Comparison of ENCODE assay signal across 2 cellular contexts in the genomic region with DNA sequence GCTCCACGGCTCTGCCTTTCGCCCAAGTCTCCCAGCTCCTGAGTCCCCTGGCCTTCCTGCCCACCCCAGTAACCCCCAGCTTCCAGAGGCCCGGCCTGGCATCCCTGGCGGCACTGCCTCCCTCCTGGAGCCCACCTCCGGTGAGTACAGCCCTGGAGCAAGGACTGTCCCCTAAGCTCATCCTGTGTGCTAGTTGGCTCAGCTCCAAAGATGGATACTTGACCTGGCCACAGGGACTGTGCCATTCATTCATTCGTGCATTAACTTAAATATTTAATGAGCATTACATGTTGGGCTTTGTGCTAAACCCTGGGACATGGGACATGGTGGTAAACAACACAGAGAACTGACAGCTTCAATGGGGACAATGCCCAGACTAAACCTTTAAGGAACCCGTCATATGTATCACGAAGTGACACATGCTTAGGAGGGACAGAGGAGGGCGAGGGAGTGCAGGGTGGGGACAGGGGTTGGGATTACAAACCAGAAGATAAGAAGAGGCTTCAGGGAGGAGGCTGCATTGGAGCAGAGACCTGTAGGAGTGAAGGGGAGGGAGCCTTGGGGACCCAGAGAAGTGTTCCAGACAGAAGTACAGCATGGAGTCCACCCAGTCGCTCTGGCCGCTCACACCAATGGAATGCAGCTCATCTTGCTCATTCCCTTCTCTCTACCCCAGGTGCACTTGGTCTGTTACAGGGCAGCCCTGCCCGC.
TF ChIP-seq lines count a peak whose summit lies in the region.

No MANE protein-coding gene starts in this region.

TF ChIP-seq in A549, 52 proteins besides CTCF, POLR2A, EP300 and RAD21:
- TF ChIP-seq E2F6 (IDR thresholded peaks at IDR 0.05; ENCODE audit: borderline replicate concordance, low read depth) (no peak), GATA3 (IDR thresholded peaks at IDR 0.05; ENCODE audit: borderline replicate concordance) (no peak), FOSL2 (IDR thresholded peaks at IDR 0.05) (no peak), FOSL2 (CRISPR knock-in tag; IDR thresholded peaks at IDR 0.05) (no peak), ATOH8 (CRISPR knock-in tag; IDR thresholded peaks at IDR 0.05; ENCODE audit: low read depth) (no peak), CEBPB (IDR thresholded peaks at IDR 0.05) (no peak), CBX8 (IDR thresholded peaks at IDR 0.05) (no peak), NR3C1 (IDR thresholded peaks at IDR 0.05) (no peak), HOXA7 (CRISPR knock-in tag; IDR thresholded peaks at IDR 0.05) (no peak), ZC3H11A (IDR thresholded peaks at IDR 0.05) (no peak), BCL3 (IDR thresholded peaks at IDR 0.05) (no peak), FOSB (CRISPR knock-in tag; IDR thresholded peaks at IDR 0.05) (no peak), TP53 (CRISPR knock-in tag; IDR thresholded peaks at IDR 0.05) (no peak)
- TF ChIP-seq, protein P1, sequence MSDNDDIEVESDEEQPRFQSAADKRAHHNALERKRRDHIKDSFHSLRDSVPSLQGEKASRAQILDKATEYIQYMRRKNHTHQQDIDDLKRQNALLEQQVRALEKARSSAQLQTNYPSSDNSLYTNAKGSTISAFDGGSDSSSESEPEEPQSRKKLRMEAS (IDR thresholded peaks at IDR 0.05) = no peak
- TF ChIP-seq, protein P2, sequence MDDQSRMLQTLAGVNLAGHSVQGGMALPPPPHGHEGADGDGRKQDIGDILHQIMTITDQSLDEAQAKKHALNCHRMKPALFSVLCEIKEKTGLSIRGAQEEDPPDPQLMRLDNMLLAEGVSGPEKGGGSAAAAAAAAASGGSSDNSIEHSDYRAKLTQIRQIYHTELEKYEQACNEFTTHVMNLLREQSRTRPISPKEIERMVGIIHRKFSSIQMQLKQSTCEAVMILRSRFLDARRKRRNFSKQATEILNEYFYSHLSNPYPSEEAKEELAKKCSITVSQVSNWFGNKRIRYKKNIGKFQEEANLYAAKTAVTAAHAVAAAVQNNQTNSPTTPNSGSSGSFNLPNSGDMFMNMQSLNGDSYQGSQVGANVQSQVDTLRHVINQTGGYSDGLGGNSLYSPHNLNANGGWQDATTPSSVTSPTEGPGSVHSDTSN (IDR thresholded peaks at IDR 0.05) = no peak
- TF ChIP-seq, protein P3, sequence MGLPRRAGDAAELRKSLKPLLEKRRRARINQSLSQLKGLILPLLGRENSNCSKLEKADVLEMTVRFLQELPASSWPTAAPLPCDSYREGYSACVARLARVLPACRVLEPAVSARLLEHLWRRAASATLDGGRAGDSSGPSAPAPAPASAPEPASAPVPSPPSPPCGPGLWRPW (IDR thresholded peaks at IDR 0.05) = no peak
TF ChIP-seq in A549: peak in this region for 0.

TF ChIP-seq in IMR-90, 13 proteins besides CTCF, POLR2A, EP300 and RAD21:
- TF ChIP-seq MXI1 (IDR thresholded peaks at IDR 0.05; ENCODE audit: borderline replicate concordance, low read depth, low read length) = no peak
- TF ChIP-seq SMC3 (IDR thresholded peaks at IDR 0.05; ENCODE audit: low read depth, low read length) = no peak
- no peak for TF ChIP-seq CHD1 (IDR thresholded peaks at IDR 0.05; ENCODE audit: low read depth, low read length)
- no peak for TF ChIP-seq RFX5 (IDR thresholded peaks at IDR 0.05; ENCODE audit: low read depth, low read length)
- TF ChIP-seq BHLHE40 (IDR thresholded peaks at IDR 0.05; ENCODE audit: low read depth, low read length) = no peak
- TF ChIP-seq ELK1 (IDR thresholded peaks at IDR 0.05; ENCODE audit: borderline replicate concordance, low read depth, low read length) = no peak
- TF ChIP-seq MAFK (IDR thresholded peaks at IDR 0.05; ENCODE audit: low read depth, low read length) = no peak
- TF ChIP-seq FOS (IDR thresholded peaks at IDR 0.05; ENCODE audit: low read depth, low read length) = no peak
- TF ChIP-seq NFE2L2 (IDR thresholded peaks at IDR 0.05; ENCODE audit: low read depth, low read length) = no peak
- no peak for TF ChIP-seq RCOR1 (IDR thresholded peaks at IDR 0.05; ENCODE audit: insufficient replicate concordance, low read length)
- no peak for TF ChIP-seq CEBPB (IDR thresholded peaks at IDR 0.05; ENCODE audit: low read depth, low read length)
- TF ChIP-seq MAZ (IDR thresholded peaks at IDR 0.05; ENCODE audit: borderline replicate concordance, low read depth, low read length) = no peak
- TF ChIP-seq USF2 (IDR thresholded peaks at IDR 0.05; ENCODE audit: low read depth, low read length) = no peak
